In the genomic region with DNA sequence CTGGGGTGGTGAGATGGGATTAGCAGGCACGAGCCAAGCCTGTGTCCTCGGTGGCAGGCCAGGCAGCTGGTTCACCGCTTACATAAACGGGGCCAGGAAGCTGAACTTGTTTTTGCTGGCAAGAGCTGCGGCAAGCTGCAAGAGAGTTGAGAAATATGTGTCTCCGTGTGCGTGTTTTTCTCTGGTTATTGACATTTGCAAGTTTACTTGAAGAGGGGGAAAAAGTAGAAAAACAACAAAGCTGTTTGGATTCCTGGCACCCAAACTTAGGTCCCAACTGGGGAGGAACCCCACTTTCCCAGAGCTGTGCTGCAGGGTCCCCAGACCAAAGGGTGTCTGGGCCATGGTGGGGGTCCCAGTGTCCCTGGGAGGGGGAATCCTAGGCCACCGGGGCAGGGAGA, we compare ENCODE assay signal across 8 cellular contexts. TPM values are rescaled to one million over a fixed set of nuclear protein-coding genes. Genes with fewer than 3 reads are reported as not detected.
DNase-seq lines count a peak whose midpoint lies in the region; ATAC-seq and TF ChIP-seq lines count a peak whose summit lies in the region.

No MANE protein-coding gene starts in this region.

- POLR2A ChIA-PET in activated CD8-positive, alpha-beta T cell treated with anti-CD3 and anti-CD28 coated beads, Interleukin-2, amount 10 ng/mL, durations not matched to agents 7 days and 5 days (lab: Charles Lee) = interaction anchor here (0.8 to 1.0 kb wide), 3 partner anchors 20 to 45 kb away, joined by 3 to 4 read pairs (median 3); no protein-coding TSS in a partner anchor

- H3K27ac Mint-ChIP-seq in activated naive CD4-positive, alpha-beta T cell treated with anti-CD3 and anti-CD28 coated beads for 36 hours = peak overlapping the region; percentile 88
- H3K27ac Mint-ChIP-seq in activated CD8-positive, alpha-beta T cell treated with anti-CD3 and anti-CD28 coated beads, Interleukin-2, amount 10 ng/mL, durations not matched to agents 7 days and 5 days = peak overlapping the region; percentile 66
- H3K27ac Mint-ChIP-seq in mesothelial cell of epicardium = no peak overlapping the region

- CTCF ChIA-PET in activated naive CD4-positive, alpha-beta T cell treated with anti-CD3 and anti-CD28 coated beads for 36 hours (lab: Charles Lee) = interaction anchor here (0.5 to 3.0 kb wide), 9 partner anchors 11 to 749 kb away, joined by 3 to 26 read pairs (median 4); no protein-coding TSS in a partner anchor
- CTCF ChIA-PET in activated CD8-positive, alpha-beta T cell treated with anti-CD3 and anti-CD28 coated beads, Interleukin-2, amount 10 ng/mL, durations not matched to agents 7 days and 5 days (lab: Charles Lee) = interaction anchor here (0.5 to 2.2 kb wide), 8 partner anchors 13 to 550 kb away, joined by 3 to 12 read pairs (median 4); no protein-coding TSS in a partner anchor

- DNase-seq in activated naive CD4-positive, alpha-beta T cell treated with anti-CD3 and anti-CD28 coated beads for 36 hours = peak; percentile 61
- DNase-seq in activated naive CD4-positive, alpha-beta T cell treated with Interleukin-2 at 50 U/mL for 16 hours = no peak
- no peak for DNase-seq in activated CD8-positive, alpha-beta T cell treated with anti-CD3 and anti-CD28 coated beads, Interleukin-2, amount 10 ng/mL, durations not matched to agents 7 days and 5 days
- peak; percentile 95 for DNase-seq in fibroblast of mammary gland (ENCODE audit: low read depth)
- peak in 51 of 56 donors; percentile 21 to 85 (median 55) for DNase-seq in nucleus accumbens (lab: John Stamatoyannopoulos, UW)
- DNase-seq in DMS79 treated with DMSO at 0.1 percent for 48 hours (lab: John Stamatoyannopoulos, UW) = no peak
- no peak for DNase-seq in mesothelial cell of epicardium (ENCODE audit: low spot score in 2 of 2, unreplicated experiment in 2 of 2)
- DNase-seq in NCI-H1436 (lab: John Stamatoyannopoulos, UW) = no peak

- no peak overlapping the region for H3K4me3 ChIP-seq in fibroblast of mammary gland (ENCODE audit: control insufficient read depth, low read depth, low read length)

- ATAC-seq in activated CD8-positive, alpha-beta T cell treated with anti-CD3 and anti-CD28 coated beads, Interleukin-2, amount 10 ng/mL, durations not matched to agents 7 days and 5 days = no peak

- H3K4me3 Mint-ChIP-seq in activated naive CD4-positive, alpha-beta T cell treated with anti-CD3 and anti-CD28 coated beads for 36 hours = peak overlapping the region; percentile 52
- H3K4me3 Mint-ChIP-seq in activated CD8-positive, alpha-beta T cell treated with anti-CD3 and anti-CD28 coated beads, Interleukin-2, amount 10 ng/mL, durations not matched to agents 7 days and 5 days = no peak overlapping the region
- no peak overlapping the region for H3K4me3 Mint-ChIP-seq in mesothelial cell of epicardium

- intact Hi-C loops in activated naive CD4-positive, alpha-beta T cell treated with anti-CD3 and anti-CD28 coated beads for 36 hours (cut with micrococcal nuclease) = loop anchor here (1.0 to 2.0 kb wide), 2 partner anchors 12 to 21 kb away; no protein-coding TSS in a partner anchor

- H3K27me3 Mint-ChIP-seq in activated naive CD4-positive, alpha-beta T cell treated with anti-CD3 and anti-CD28 coated beads for 36 hours (ENCODE audit: low read depth) = no peaks in the 10 kb centered on the region
- H3K27me3 Mint-ChIP-seq in activated CD8-positive, alpha-beta T cell treated with anti-CD3 and anti-CD28 coated beads, Interleukin-2, amount 10 ng/mL, durations not matched to agents 7 days and 5 days (ENCODE audit: low read depth) = no peaks in the 10 kb centered on the region
- peaks cover 5% of the 10 kb centered on the region for H3K27me3 Mint-ChIP-seq in mesothelial cell of epicardium (ENCODE audit: low read depth)

- H3K9me3 Mint-ChIP-seq in activated naive CD4-positive, alpha-beta T cell treated with anti-CD3 and anti-CD28 coated beads for 36 hours = no peaks in the 10 kb centered on the region
- H3K9me3 Mint-ChIP-seq in activated CD8-positive, alpha-beta T cell treated with anti-CD3 and anti-CD28 coated beads, Interleukin-2, amount 10 ng/mL, durations not matched to agents 7 days and 5 days (ENCODE audit: insufficient read depth) = no peaks in the 10 kb centered on the region
- no peaks in the 10 kb centered on the region for H3K9me3 Mint-ChIP-seq in mesothelial cell of epicardium

- peaks cover 85% of the 10 kb centered on the region for H3K4me1 Mint-ChIP-seq in activated naive CD4-positive, alpha-beta T cell treated with anti-CD3 and anti-CD28 coated beads for 36 hours (ENCODE audit: low read depth)
- H3K4me1 Mint-ChIP-seq in activated CD8-positive, alpha-beta T cell treated with anti-CD3 and anti-CD28 coated beads, Interleukin-2, amount 10 ng/mL, durations not matched to agents 7 days and 5 days (ENCODE audit: low read depth) = peaks cover 23% of the 10 kb centered on the region
- peaks cover 38% of the 10 kb centered on the region for H3K4me1 Mint-ChIP-seq in mesothelial cell of epicardium

- TF ChIP-seq CTCF in fibroblast of mammary gland (conservative IDR thresholded peaks at IDR 0.05; ENCODE audit: control insufficient read depth, insufficient read depth, low read depth, low read length) (no peak), mesothelial cell of epicardium (IDR thresholded peaks at IDR 0.05; ENCODE audit: unreplicated experiment) (no peak)

- no peaks in the 10 kb centered on the region for H3K36me3 Mint-ChIP-seq in activated naive CD4-positive, alpha-beta T cell treated with anti-CD3 and anti-CD28 coated beads for 36 hours (ENCODE audit: low read depth)
- H3K36me3 Mint-ChIP-seq in activated CD8-positive, alpha-beta T cell treated with anti-CD3 and anti-CD28 coated beads, Interleukin-2, amount 10 ng/mL, durations not matched to agents 7 days and 5 days (ENCODE audit: low read depth) = no peaks in the 10 kb centered on the region
- H3K36me3 Mint-ChIP-seq in mesothelial cell of epicardium = no peaks in the 10 kb centered on the region

RNA-seq across cellular contexts. Expression of a gene that starts 14.5 kb away (rescaled TPM):
- total RNA-seq in activated naive CD4-positive, alpha-beta T cell treated with anti-CD3 and anti-CD28 coated beads for 36 hours = 10 to 100 TPM; 17.3 to 25.9 TPM
- under 1 TPM; 0.16 to 0.53 TPM for total RNA-seq in activated CD8-positive, alpha-beta T cell treated with anti-CD3 and anti-CD28 coated beads, Interleukin-2, amount 10 ng/mL, durations not matched to agents 7 days and 5 days
- 0.78 to 1.2 TPM (median 0.97 TPM) in 3 replicates for total RNA-seq in mesothelial cell of epicardium

Comparison
In these comparisons a context has a peak if more than half of its experiments do, and no peak if none do; other contexts are left out.
1. DNase-seq: peak in activated naive CD4-positive, alpha-beta T cell treated with anti-CD3 and anti-CD28 coated beads for 36 hours (single experiment), fibroblast of mammary gland (single experiment) and nucleus accumbens (51 of 56); none in activated naive CD4-positive, alpha-beta T cell treated with Interleukin-2 at 50 U/mL for 16 hours (single experiment), activated CD8-positive, alpha-beta T cell treated with anti-CD3 and anti-CD28 coated beads, Interleukin-2, amount 10 ng/mL, durations not matched to agents 7 days and 5 days (single experiment), DMS79 treated with DMSO at 0.1 percent for 48 hours (single experiment), mesothelial cell of epicardium (0 of 2) and NCI-H1436 (single experiment).